23 cellular contexts compared by ENCODE assay signal in genomic region chr6:164401871-164402270, GRCh38.
"Had no signal": no experiment of that assay in that cellular context is flagged by ENCODE, and none has a peak within 500 bp of the region (broad histone marks: within the 10 kb centered on the region; RNA-seq: fewer than 3 reads in every experiment).

No MANE protein-coding gene starts in this region.

- H2AFZ ChIP-seq: hepatocyte had no signal

- H3K4me3 ChIP-seq: adrenal gland, body of pancreas, esophagus squamous epithelium, hepatocyte, lower lobe of right lung, stomach, testis, upper lobe of right lung had no signal

- H3K36me3 ChIP-seq: adrenal gland, esophagus squamous epithelium, lower lobe of right lung, stomach, upper lobe of right lung had no signal

- H3K27me3 ChIP-seq: adrenal gland, body of pancreas, esophagus squamous epithelium, hepatocyte, stomach, testis, upper lobe of right lung had no signal

- H3K4me2 ChIP-seq: hepatocyte had no signal

- H3K4me1 ChIP-seq: adrenal gland, body of pancreas, esophagus squamous epithelium, lower lobe of right lung, stomach, testis, upper lobe of right lung had no signal

- H3K9me3 ChIP-seq: adrenal gland, body of pancreas, esophagus squamous epithelium, lower lobe of right lung, stomach, testis, upper lobe of right lung had no signal

- DNase-seq: activated CD4-positive, alpha-beta T cell treated with anti-CD3 and anti-CD28 coated beads for 1 hour; activated CD8-positive, alpha-beta memory T cell treated with anti-CD3 and anti-CD28 coated beads for 24 hours; activated CD8-positive, alpha-beta memory T cell treated with anti-CD3 and anti-CD28 coated beads, Interleukin-2, amount 50 U/mL, for 48 hours; activated gamma-delta T cell treated with Interleukin-2 at 50 U/mL for 16 hours; activated T-cell treated with anti-CD3 and anti-CD28 coated beads, Interleukin-2, amount 50 U/mL, for 48 hours; adrenal gland; body of pancreas; dermis blood vessel endothelial cell; effector memory CD4-positive, alpha-beta T cell; esophagus squamous epithelium; left cardiac atrium; lower lobe of right lung; posterior cingulate gyrus; stimulated activated CD4-positive, alpha-beta T cell treated with anti-CD3 and anti-CD28 coated beads, Interleukin-15, amount 100 ng/mL, for 24 hours; stimulated activated CD4-positive, alpha-beta T cell treated with anti-CD3 and anti-CD28 coated beads, Interleukin-2, amount 100 ng/mL, for 48 hours; stomach; T-helper 17 cell; testis; upper lobe of right lung had no signal

- H3K27ac ChIP-seq: adrenal gland, body of pancreas, esophagus squamous epithelium, hepatocyte, lower lobe of right lung, stomach, testis, upper lobe of right lung, VCaP had no signal

- H3K79me2 ChIP-seq: hepatocyte had no signal

- ATAC-seq: activated naive CD4-positive, alpha-beta T cell treated with anti-CD3 and anti-CD28 coated beads, Interleukin-2, amount 50 U/mL, for 72 hours; body of pancreas; lower lobe of right lung; natural killer cell treated with Interleukin-12 subunit alpha and Interleukin-12 subunit beta and Interleukin-15 and Interleukin-18, amount 100 ng/mL, for 72 hours; T-helper 17 cell; upper lobe of right lung had no signal
